ENCODE assay signal across 24 cellular contexts in genomic region chr2:125681976-125682805, GRCh38.
"Had no signal": no experiment of that assay in that cellular context is flagged by ENCODE, and none has a peak within 500 bp of the region (broad histone marks: within the 10 kb centered on the region; RNA-seq: fewer than 3 reads in every experiment).

No MANE protein-coding gene starts in this region.

- H3K36me3 Mint-ChIP-seq: memory B cell; naive thymus-derived CD4-positive, alpha-beta T cell; stimulated activated memory B cell treated with anti-CD40 and anti-IgM and Interleukin-4, amounts not matched to agents 10 μg/mL and 1 μg/mL and 100 μg/mL, for 72 hours; type B pancreatic cell had no signal

- H3K9me3 ChIP-seq: heart right ventricle, ovary, right atrium auricular region, right lobe of liver, suprapubic skin, thoracic aorta, tibial artery, uterus had no signal

- H3K27ac Mint-ChIP-seq: memory B cell; naive thymus-derived CD4-positive, alpha-beta T cell; natural killer cell treated with Interleukin-12 subunit alpha and Interleukin-12 subunit beta and Interleukin-15 and Interleukin-18, amount 100 ng/mL, for 72 hours; progenitor cell of endocrine pancreas; stimulated activated memory B cell treated with anti-CD40 and anti-IgM and Interleukin-4, amounts not matched to agents 10 μg/mL and 1 μg/mL and 100 μg/mL, for 72 hours; stimulated activated naive CD8-positive, alpha-beta T cell treated with anti-CD3 and anti-CD28 coated beads, Interleukin-15, amount 100 ng/mL, for 72 hours; type B pancreatic cell had no signal

- H3K27me3 Mint-ChIP-seq: memory B cell; natural killer cell treated with Interleukin-12 subunit alpha and Interleukin-12 subunit beta and Interleukin-15 and Interleukin-18, amount 100 ng/mL, for 72 hours; progenitor cell of endocrine pancreas; stimulated activated memory B cell treated with anti-CD40 and anti-IgM and Interleukin-4, amounts not matched to agents 10 μg/mL and 1 μg/mL and 100 μg/mL, for 72 hours; stimulated activated naive CD8-positive, alpha-beta T cell treated with anti-CD3 and anti-CD28 coated beads, Interleukin-15, amount 100 ng/mL, for 72 hours; type B pancreatic cell had no signal

- H3K4me1 Mint-ChIP-seq: memory B cell; naive thymus-derived CD4-positive, alpha-beta T cell; stimulated activated memory B cell treated with anti-CD40 and anti-IgM and Interleukin-4, amounts not matched to agents 10 μg/mL and 1 μg/mL and 100 μg/mL, for 72 hours; stimulated activated naive CD8-positive, alpha-beta T cell treated with anti-CD3 and anti-CD28 coated beads, Interleukin-15, amount 100 ng/mL, for 72 hours had no signal

- H3K4me3 ChIP-seq: heart right ventricle, left ventricle myocardium inferior, lung, ovary, right atrium auricular region, right lobe of liver, smooth muscle cell, suprapubic skin, thoracic aorta, tibial artery, uterus had no signal

- ATAC-seq: heart right ventricle; naive thymus-derived CD4-positive, alpha-beta T cell; natural killer cell treated with Interleukin-12 subunit alpha and Interleukin-12 subunit beta and Interleukin-15 and Interleukin-18, amount 100 ng/mL, for 72 hours; right lobe of liver; stimulated activated memory B cell treated with anti-CD40 and anti-IgM and Interleukin-4, amounts not matched to agents 10 μg/mL and 1 μg/mL and 100 μg/mL, for 72 hours; stimulated activated naive CD8-positive, alpha-beta T cell treated with anti-CD3 and anti-CD28 coated beads, Interleukin-15, amount 100 ng/mL, for 72 hours had no signal

- H3K4me3 Mint-ChIP-seq: memory B cell; naive thymus-derived CD4-positive, alpha-beta T cell; natural killer cell treated with Interleukin-12 subunit alpha and Interleukin-12 subunit beta and Interleukin-15 and Interleukin-18, amount 100 ng/mL, for 72 hours; stimulated activated memory B cell treated with anti-CD40 and anti-IgM and Interleukin-4, amounts not matched to agents 10 μg/mL and 1 μg/mL and 100 μg/mL, for 72 hours; stimulated activated naive CD8-positive, alpha-beta T cell treated with anti-CD3 and anti-CD28 coated beads, Interleukin-15, amount 100 ng/mL, for 72 hours; type B pancreatic cell had no signal

- H3K36me3 ChIP-seq: heart right ventricle, left ventricle myocardium inferior, ovary, right atrium auricular region, right lobe of liver, suprapubic skin, thoracic aorta, tibial artery, uterus had no signal

- H3K4me1 ChIP-seq: heart right ventricle, left ventricle myocardium inferior, right atrium auricular region, right lobe of liver, suprapubic skin, tibial artery, uterus had no signal

- DNase-seq: heart right ventricle; kidney; left ventricle myocardium inferior; naive thymus-derived CD4-positive, alpha-beta T cell; ovary; right lobe of liver; stimulated activated CD4-positive, alpha-beta T cell treated with anti-CD3 and anti-CD28 coated beads, Interleukin-1b, Interleukin-23, amount 100 ng/mL, for 48 hours; stimulated activated CD4-positive, alpha-beta T cell treated with anti-CD3 and anti-CD28 coated beads, Interleukin-2, amount 100 ng/mL, for 48 hours; stimulated activated CD4-positive, alpha-beta T cell treated with anti-CD3 and anti-CD28 coated beads, Interleukin-4, amount 100 ng/mL, for 4 hours; stimulated activated CD8-positive, alpha-beta memory T cell treated with anti-CD3 and anti-CD28 coated beads, Interleukin-4, amount 100 ng/mL, for 48 hours; stimulated activated naive CD4-positive, alpha-beta T cell treated with Interleukin-2 at 50 U/mL for 16 hours; stimulated activated naive CD8-positive, alpha-beta T cell treated with anti-CD3 and anti-CD28 coated beads, Interleukin-15, amount 100 ng/mL, for 72 hours; tibial artery; uterus had no signal
